Comparison of ENCODE assay signal across 8 cellular contexts in genomic region chr10:117217196-117217761, GRCh38. TPM values are rescaled to one million over a fixed set of nuclear protein-coding genes. Genes with fewer than 3 reads are reported as not detected.
DNase-seq lines count a peak whose midpoint lies in the region; ATAC-seq, FAIRE-seq and TF ChIP-seq lines count a peak whose summit lies in the region.

No MANE protein-coding gene starts in this region.

- TF ChIP-seq CTCF in K562 (IDR thresholded peaks at IDR 0.05 in 2 of 3, conservative IDR thresholded peaks at IDR 0.05 in 1 of 3; ENCODE audit: insufficient read depth in 2 of 3, low read depth in 1 of 3, low read length in 3 of 3) (no peak), liver (IDR thresholded peaks at IDR 0.05; ENCODE audit: low read depth, low read length, missing input control) (no peak), transverse colon (IDR thresholded peaks at IDR 0.05) (no peak)

- WGBS in K562 (ENCODE audit: insufficient coverage, low coverage, missing lambda C conversion rate): 22% methylated on average over 15 of the region's 22 CpGs
- WGBS in liver: 21% methylated on average over 22 of the region's 22 CpGs
- WGBS in transverse colon (ENCODE audit: low coverage in 1 of 2), 2 donors: 20 to 21% methylated on average over 2 to 9 of the region's 22 CpGs

- no peaks in the 10 kb centered on the region for H3K9me3 ChIP-seq in K562 (replicated peaks; ENCODE audit: control insufficient read depth, insufficient read depth, low read depth, low read length)
- H3K9me3 ChIP-seq in liver (ENCODE audit: control insufficient read depth in 4 of 4, low read length in 3 of 4): peaks cover 0 to 4% (median 2%) of the 10 kb centered on the region in 4 donors
- no peaks in the 10 kb centered on the region for H3K9me3 ChIP-seq in transverse colon

- H4K20me1 ChIP-seq in K562 (replicated peaks; ENCODE audit: control insufficient read depth, insufficient read depth, low read length): no peaks in the 10 kb centered on the region; the same call in 1 of the 2 replicates

- BruUV-seq in K562 (replicated peaks; lab: Mats Ljungman, UMichigan): no TSS peak

- TF ChIP-seq EP300 in K562 (IDR thresholded peaks at IDR 0.05; ENCODE audit: low read length) (no peak), transverse colon (IDR thresholded peaks at IDR 0.05; ENCODE audit: low read depth) (no peak)

- peak; percentile 27 for DNase-seq in EH (ENCODE audit: low read depth)
- DNase-seq in NCI-H146 treated with DMSO at 0.1 percent for 48 hours (lab: John Stamatoyannopoulos, UW; ENCODE audit: unreplicated experiment): peak; percentile 25
- no peak for DNase-seq in K562 (ENCODE audit: extremely low read depth in 1 of 4, low spot score in 3 of 4)
- peak; percentile 32 for DNase-seq in transverse colon
- DNase-seq in HEK293T (ENCODE audit: extremely low spot score): no peak
- no peak for DNase-seq in DMS153 (lab: John Stamatoyannopoulos, UW)

- H3K27ac ChIP-seq in K562 (ENCODE audit: extremely low read depth, low read depth, low read length) (no peak overlapping the region), liver (ENCODE audit: low read depth in 1 of 2, low read length in 2 of 2) (no peak overlapping the region), transverse colon (no peak overlapping the region)

- H3K36me3 ChIP-seq in K562 (ENCODE audit: control insufficient read depth, insufficient read depth, low read length): no peaks in the 10 kb centered on the region
- H3K36me3 ChIP-seq in liver (ENCODE audit: control insufficient read depth in 4 of 4, insufficient read depth in 3 of 4, low read depth in 1 of 4, low read length in 3 of 4): no peaks in the 10 kb centered on the region
- H3K36me3 ChIP-seq in transverse colon: no peaks in the 10 kb centered on the region

- H3K4me3 ChIP-seq in K562 (peak overlapping the region; percentile 26), liver (ENCODE audit: low read depth in 1 of 3, low read length in 3 of 3) (peak overlapping the region; percentile 35 to 75 (median 58)), transverse colon (peak overlapping the region in 3 of 4 donors; percentile 24 to 58 (median 42))

- ATAC-seq in GM21526 (IDR thresholded peaks at IDR 0.05; ENCODE audit: low FRiP score, unreplicated experiment) (peak; percentile 30), K562 (no peak)

- TF ChIP-seq RAD21 in K562 (CRISPR knock-in tag; conservative IDR thresholded peaks at IDR 0.05 in 1 of 2, IDR thresholded peaks at IDR 0.05 in 1 of 2) (no peak), liver (IDR thresholded peaks at IDR 0.05) (no peak)

- POLR2A ChIA-PET in K562 (lab: Yijun Ruan, JAX): interaction anchor here (0.7 to 0.9 kb wide), 2 partner anchors 31 to 110 kb away, joined by 3 read pairs; no protein-coding TSS in a partner anchor
- POLR2A ChIA-PET in HEK293T (lab: Yijun Ruan, JAX): interaction anchor here (1.4 kb wide), 1 partner anchor 103 kb away, joined by 4 read pairs; no protein-coding TSS in a partner anchor

- no peak overlapping the region for H3K4me2 ChIP-seq in K562 (ENCODE audit: insufficient read depth, low read length)

- peaks cover 0 to 19% of the 10 kb centered on the region in 2 experiments; a peak in 3 of 5 replicates for H3K4me1 ChIP-seq in K562 (replicated peaks in 1 of 2; ENCODE audit: control insufficient read depth in 2 of 2, insufficient read depth in 2 of 2, low read length in 2 of 2)
- H3K4me1 ChIP-seq in liver (ENCODE audit: control insufficient read depth in 4 of 4, insufficient read depth in 4 of 4, low read length in 3 of 4): peaks cover 6 to 13% (median 9%) of the 10 kb centered on the region in 4 donors
- H3K4me1 ChIP-seq in transverse colon: peaks cover 0 to 13% (median 12%) of the 10 kb centered on the region in 4 donors

- peak overlapping the region in 1 of 2 experiments; percentile 28; a peak in 2 of 4 replicates for H3K9ac ChIP-seq in K562 (ENCODE audit: insufficient read depth in 1 of 2, low read depth in 2 of 2, low read length in 2 of 2)
- peak overlapping the region in 1 of 2 donors; percentile 57 for H3K9ac ChIP-seq in liver (ENCODE audit: low read depth in 1 of 2, low read length in 2 of 2)

- peak overlapping the region; percentile 85; the same call in 1 of the 2 replicates for H2AFZ ChIP-seq in K562 (ENCODE audit: low read depth, low read length)

- intact Hi-C loops in K562 (cut with micrococcal nuclease) (loop anchor here (2.0 kb wide), 2 partner anchors 104 to 232 kb away; no protein-coding TSS in a partner anchor), transverse colon (cut with DNase I; ENCODE audit: low total_unique reads) (loop anchor here (5.0 kb wide), 1 partner anchor 1025 kb away; no protein-coding TSS in a partner anchor)

- H3K27me3 ChIP-seq in K562 (ENCODE audit: control insufficient read depth in 2 of 2, insufficient read depth in 2 of 2, low read length in 2 of 2) (peaks cover 5 to 33% of the 10 kb centered on the region in 2 experiments; a peak in 4 of 5 replicates), liver (ENCODE audit: control insufficient read depth in 4 of 4, insufficient read depth in 4 of 4, low read length in 3 of 4) (peaks cover 0 to 4% (median 2%) of the 10 kb centered on the region in 4 donors), transverse colon (peaks cover 67% of the 10 kb centered on the region)

- no peaks in the 10 kb centered on the region for H3K9me1 ChIP-seq in K562 (ENCODE audit: control insufficient read depth, insufficient read depth, low read length)

- in situ Hi-C loops in K562 (cut with MboI) (loop anchor here (25.0 kb wide), 1 partner anchor 1020 kb away; no protein-coding TSS in a partner anchor), transverse colon (cut with MboI; ENCODE audit: low pct_ligation_motif_present in 1 of 4, low pct_unique_long_range_greater_than_20kb in 1 of 4, low sequenced_read_pairs in 3 of 4) (loop anchor here in 3 of 4 donors (10.0 to 25.0 kb wide), 4 partner anchors 220 to 1028 kb away; no protein-coding TSS in a partner anchor)

- no peak for FAIRE-seq in K562 (lab: Jason Lieb, UNC)

- H3K79me2 ChIP-seq in K562 (ENCODE audit: control insufficient read depth, insufficient read depth, low read length): no peaks in the 10 kb centered on the region

- TF ChIP-seq POLR2A in K562 (conservative IDR thresholded peaks at IDR 0.05) (no peak), transverse colon (IDR thresholded peaks at IDR 0.05) (no peak)

- CTCF ChIA-PET in K562 (lab: Yijun Ruan, JAX; ENCODE audit: low intra/inter-chr PET ratio) (interaction anchor here (1.1 to 3.5 kb wide), 4 partner anchors 102 to 1041 kb away, joined by 3 to 57 read pairs (median 4); no protein-coding TSS in a partner anchor), HEK293T (lab: Yijun Ruan, JAX) (interaction anchor here (0.8 to 2.9 kb wide), 12 partner anchors 9 to 590 kb away, joined by 3 to 46 read pairs (median 8); no protein-coding TSS in a partner anchor)

TF ChIP-seq in K562, 482 proteins besides CTCF, POLR2A, EP300 and RAD21 (continues in another document):
- no peak for TF ChIP-seq DACH1 (IDR thresholded peaks at IDR 0.05; ENCODE audit: partially characterized antibody)

TF ChIP-seq in liver, 16 proteins besides CTCF, POLR2A, EP300 and RAD21 (continues in another document):
- no peak for TF ChIP-seq GABPA (IDR thresholded peaks at IDR 0.05 in 1 of 2, conservative IDR thresholded peaks at IDR 0.05 in 1 of 2)
- TF ChIP-seq TAF1 (conservative IDR thresholded peaks at IDR 0.05): no peak
- no peak for TF ChIP-seq HNF4G (IDR thresholded peaks at IDR 0.05)

TF ChIP-seq in HEK293T, 16 proteins besides CTCF, POLR2A, EP300 and RAD21 (continues in another document):
- TF ChIP-seq LEF1 (IDR thresholded peaks at IDR 0.05; ENCODE audit: borderline replicate concordance) (no peak), SUZ12 (IDR thresholded peaks at IDR 0.05) (no peak)

RNA-seq across cellular contexts. Expression of gene KCNK18, which starts 20.0 kb away (rescaled TPM):
- total RNA-seq in K562 (2011; cell fraction: chromatin; rRNA removed; ENCODE audit: low replicate concordance): not detected in 2 replicates
- total RNA-seq in K562 (2011; cell fraction: nucleolus; rRNA removed): not detected in 2 replicates
- total RNA-seq in K562 (2011; cell fraction: nucleoplasm; rRNA removed): not detected in 2 replicates
- not detected in 2 replicates for total RNA-seq in K562 (2014; rRNA removed)
- not detected in 2 replicates for total RNA-seq in K562 (2014; rRNA removed; fragmentation: Illumina TruSeq; extraction: Trizol)
- not detected in 2 replicates for total RNA-seq in K562 (2015; rRNA removed; fragmentation: Illumina TruSeq; extraction: Trizol)
- not detected in 2 replicates for total RNA-seq in K562 (2021)
- polyA plus RNA-seq in K562 (2011; rRNA removed): not detected in 2 replicates
- polyA plus RNA-seq in K562 (2011; cell fraction: cytosol; rRNA removed): not detected in 2 replicates
- not detected in 2 replicates for polyA plus RNA-seq in K562 (2011; cell fraction: nucleus; rRNA removed)
- polyA plus RNA-seq in K562 (2012): not detected in 2 replicates
- not detected in 2 replicates for polyA plus RNA-seq in K562 (2014; fragmentation: Illumina TruSeq; extraction: Trizol)
- not detected for polyA plus RNA-seq in K562 (2014; fragmentation: Nextera tagmentation; extraction: Ambion mirVana)
- polyA plus RNA-seq in K562 (2014; rRNA removed): not detected in 2 replicates
- polyA minus RNA-seq in K562 (2011; rRNA and poly(A)+ RNA removed): not detected in 2 replicates
- polyA minus RNA-seq in K562 (2011; cell fraction: cytosol; rRNA and poly(A)+ RNA removed): not detected in 2 replicates
- polyA minus RNA-seq in K562 (2011; cell fraction: nucleus; rRNA and poly(A)+ RNA removed): not detected in 2 replicates
- not detected for total RNA-seq in liver
- not detected for polyA plus RNA-seq in liver
- not detected for total RNA-seq in transverse colon

RNA-seq across cellular contexts. Expression of gene SLC18A2, which starts 23.6 kb away (rescaled TPM):
- not detected in 2 replicates for total RNA-seq in K562 (2011; cell fraction: chromatin; rRNA removed; ENCODE audit: low replicate concordance)
- not detected in 2 replicates for total RNA-seq in K562 (2011; cell fraction: nucleolus; rRNA removed)
- not detected in 2 replicates for total RNA-seq in K562 (2011; cell fraction: nucleoplasm; rRNA removed)
- total RNA-seq in K562 (2014; rRNA removed) (0.05 and 0.37 TPM in 2 replicates), K562 (2014; rRNA removed; fragmentation: Illumina TruSeq; extraction: Trizol) (0.40 and 0.45 TPM in 2 replicates), K562 (2015; rRNA removed; fragmentation: Illumina TruSeq; extraction: Trizol) (0.87 and 1.1 TPM in 2 replicates), K562 (2021) (0.40 and 0.45 TPM in 2 replicates), liver (1 to 10 TPM in 1 of 2 donors, under 1 TPM in 1; 0.92 to 1.8 TPM), transverse colon (under 1 TPM in 3 of 4 donors, not detected in 1; 0.27 to 0.75 (median 0.64) TPM)
- polyA plus RNA-seq in K562 (2011; rRNA removed) (0.03 and 0.07 TPM in 2 replicates), K562 (2014; fragmentation: Illumina TruSeq; extraction: Trizol) (0.22 and 0.49 TPM in 2 replicates), K562 (2014; fragmentation: Nextera tagmentation; extraction: Ambion mirVana) (1 to 10 TPM; 3.8 to 5.4 TPM), K562 (2014; rRNA removed) (0.05 and 0.25 TPM in 2 replicates), liver (1 to 10 TPM; 1.1 to 3.7 TPM)
- 0.01 TPM in 1 of 2 replicates, not detected in the other for polyA plus RNA-seq in K562 (2011; cell fraction: cytosol; rRNA removed)
- 0.03 and 0.04 TPM in 2 replicates for polyA plus RNA-seq in K562 (2011; cell fraction: nucleus; rRNA removed)
- polyA plus RNA-seq in K562 (2012): 3.2 and 3.7 TPM in 2 replicates
- polyA minus RNA-seq in K562 (2011; rRNA and poly(A)+ RNA removed): 0.03 and 0.07 TPM in 2 replicates
- not detected in 2 replicates for polyA minus RNA-seq in K562 (2011; cell fraction: cytosol; rRNA and poly(A)+ RNA removed)
- polyA minus RNA-seq in K562 (2011; cell fraction: nucleus; rRNA and poly(A)+ RNA removed): 0.11 TPM in 1 of 2 replicates, not detected in the other

Comparison
In these comparisons a context has a peak if more than half of its experiments do, and no peak if none do; other contexts are left out.
1. DNase-seq: peak in EH (single experiment), NCI-H146 treated with DMSO at 0.1 percent for 48 hours (single experiment) and transverse colon (single experiment); none in K562 (0 of 4), HEK293T (single experiment) and DMS153 (single experiment).
2. Peak in every context shown above with its lines, with median percentiles within 50 percentile points of each other: H3K4me3 ChIP-seq.